8 cellular contexts compared by ENCODE assay signal in the genomic region with DNA sequence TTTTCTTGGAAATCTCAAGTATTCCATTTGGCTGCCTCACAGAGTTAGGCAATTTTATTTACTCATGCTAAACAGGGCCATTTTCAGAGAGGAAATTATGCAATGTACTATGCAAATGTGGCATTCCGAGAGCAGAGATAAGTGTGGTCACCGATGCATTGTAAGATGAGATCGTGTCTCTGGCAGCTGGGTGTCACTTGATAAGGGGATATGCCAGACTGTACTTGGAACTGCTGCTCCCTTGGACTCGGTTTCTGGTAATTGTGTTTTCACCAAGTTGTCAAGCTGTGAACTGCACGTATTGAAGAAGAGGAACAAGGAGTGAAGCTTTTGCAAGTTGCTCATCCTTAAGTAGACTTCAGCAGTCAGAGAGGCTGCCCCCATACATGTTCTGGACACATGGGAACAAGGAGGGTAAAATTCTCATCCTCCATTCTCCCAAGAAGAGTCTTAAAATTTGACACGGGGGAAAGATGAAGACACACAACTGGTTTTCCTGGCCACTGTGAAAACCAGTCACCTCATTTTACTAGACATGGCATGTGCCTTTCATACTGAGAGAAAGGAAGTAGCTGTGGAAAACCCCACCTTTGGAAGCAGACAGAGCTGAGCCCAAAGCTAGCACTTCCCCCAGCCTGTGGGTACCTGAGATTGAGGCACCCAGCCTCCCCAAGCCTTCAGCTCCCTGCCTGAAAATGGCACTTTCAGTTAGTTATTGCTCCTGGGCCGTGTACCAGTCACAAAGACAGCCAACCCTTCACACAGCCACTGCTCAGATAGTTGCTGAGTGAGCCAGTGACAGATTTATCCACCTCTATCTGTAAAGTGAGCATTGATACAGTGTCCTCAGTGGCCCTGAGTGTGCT.
A peak's percentile ranks its signal among the peaks of the same experiment; 100 is the strongest.
DNase-seq lines count a peak whose midpoint lies in the region; ATAC-seq and TF ChIP-seq lines count a peak whose summit lies in the region.

No MANE protein-coding gene starts in this region.

- H3K27me3 Mint-ChIP-seq in activated T-cell treated with anti-CD3 and anti-CD28 coated beads, Interleukin-2, amount 50 U/mL, for 24 hours, result no peaks in the 10 kb centered on the region

- H3K27ac ChIP-seq in rectal smooth muscle tissue (ENCODE audit: low read depth, low read length), result no peak overlapping the region

- H3K4me1 Mint-ChIP-seq in activated T-cell treated with anti-CD3 and anti-CD28 coated beads, Interleukin-2, amount 50 U/mL, for 24 hours (ENCODE audit: low read depth), result peaks cover 86% of the 10 kb centered on the region

- peak overlapping the region; percentile 26 for H3K4me3 Mint-ChIP-seq in activated T-cell treated with anti-CD3 and anti-CD28 coated beads, Interleukin-2, amount 50 U/mL, for 24 hours

- ATAC-seq in HG02763 (IDR thresholded peaks at IDR 0.05; ENCODE audit: unreplicated experiment), result peak; percentile 44

- H3K4me3 ChIP-seq in fibroblast of villous mesenchyme (ENCODE audit: low read depth, low read length) (no peak overlapping the region), rectal smooth muscle tissue (ENCODE audit: low read length) (peak overlapping the region; percentile 4)

- peak overlapping the region; percentile 94 for H3K27ac Mint-ChIP-seq in activated T-cell treated with anti-CD3 and anti-CD28 coated beads, Interleukin-2, amount 50 U/mL, for 24 hours

- no peaks in the 10 kb centered on the region for H3K27me3 ChIP-seq in rectal smooth muscle tissue (ENCODE audit: control insufficient read depth, insufficient read depth, low read length)

- TF ChIP-seq CTCF in fibroblast of villous mesenchyme (IDR thresholded peaks at IDR 0.05; ENCODE audit: insufficient read depth, low read depth, low read length), result peak; percentile 11

- peaks cover 48% of the 10 kb centered on the region for H3K36me3 Mint-ChIP-seq in activated T-cell treated with anti-CD3 and anti-CD28 coated beads, Interleukin-2, amount 50 U/mL, for 24 hours (ENCODE audit: low read depth)

- peaks cover 23% of the 10 kb centered on the region for H3K4me1 ChIP-seq in rectal smooth muscle tissue (ENCODE audit: control insufficient read depth, insufficient read depth, low read length)

- H3K9me3 Mint-ChIP-seq in activated T-cell treated with anti-CD3 and anti-CD28 coated beads, Interleukin-2, amount 50 U/mL, for 24 hours, result no peaks in the 10 kb centered on the region

- peak; percentile 58 for DNase-seq in activated T-cell treated with anti-CD3 and anti-CD28 coated beads, Interleukin-2, amount 50 U/mL, for 24 hours
- no peak for DNase-seq in activated T-cell treated with anti-CD3 and anti-CD28 coated beads, Interleukin-2, amount 50 U/mL, for 1 hour
- DNase-seq in NCI-H1436 treated with DMSO at 0.1 percent for 48 hours (lab: John Stamatoyannopoulos, UW) (peak; percentile 21), fibroblast of villous mesenchyme (ENCODE audit: low read depth) (peak; percentile 99), NCI-H446 (lab: John Stamatoyannopoulos, UW) (no peak)
- peak; percentile 58 for DNase-seq in activated CD4-positive, alpha-beta T cell treated with anti-CD3 and anti-CD28 coated beads for 48 hours

- H3K9ac ChIP-seq in rectal smooth muscle tissue (ENCODE audit: low read length), result no peak overlapping the region

- H3K36me3 ChIP-seq in rectal smooth muscle tissue (ENCODE audit: control insufficient read depth, insufficient read depth, low read length), result no peaks in the 10 kb centered on the region

Comparison
In these comparisons a context has a peak if more than half of its experiments do, and no peak if none do; other contexts are left out.
1. DNase-seq: peak in activated T-cell treated with anti-CD3 and anti-CD28 coated beads, Interleukin-2, amount 50 U/mL, for 24 hours (single experiment), NCI-H1436 treated with DMSO at 0.1 percent for 48 hours (single experiment), activated CD4-positive, alpha-beta T cell treated with anti-CD3 and anti-CD28 coated beads for 48 hours (single experiment) and fibroblast of villous mesenchyme (single experiment); none in activated T-cell treated with anti-CD3 and anti-CD28 coated beads, Interleukin-2, amount 50 U/mL, for 1 hour (single experiment) and NCI-H446 (0 of 2).